20 cellular contexts compared by ENCODE assay signal in genomic region chr18:13415736-13416135, GRCh38.
"Had no signal": no experiment of that assay in that cellular context is flagged by ENCODE, and none has a peak within 500 bp of the region (broad histone marks: within the 10 kb centered on the region; RNA-seq: fewer than 3 reads in every experiment).

No MANE protein-coding gene starts in this region.

- H3K9me3 ChIP-seq: right lobe of liver had no signal

- H3K27ac ChIP-seq: brain microvascular endothelial cell, epithelial cell of prostate, hepatocyte, SK-N-MC had no signal

- DNase-seq: activated CD4-positive, alpha-beta T cell treated with anti-CD3 and anti-CD28 coated beads, Interleukin-2, amount 50 U/mL, for 48 hours; activated CD4-positive, CD25-positive, alpha-beta regulatory T cell treated with anti-CD3 and anti-CD28 coated beads, Interleukin-2, amount 50 U/mL, for 72 hours; activated gamma-delta T cell; activated T-cell treated with anti-CD3 and anti-CD28 coated beads, Interleukin-2, amount 50 U/mL, for 72 hours; amygdala; brain microvascular endothelial cell; cerebellar nuclear complex; effector memory CD8-positive, alpha-beta T cell; islet precursor cell; mucosa of descending colon; nucleus accumbens; right lobe of liver; T1000 had no signal

- H3K27ac Mint-ChIP-seq: activated naive CD4-positive, alpha-beta T cell treated with anti-CD3 and anti-CD28 coated beads, Interleukin-2, amount 50 U/mL, for 72 hours; activated T-cell treated with anti-CD3 and anti-CD28 coated beads, Interleukin-2, amount 50 U/mL, for 72 hours; effector memory CD8-positive, alpha-beta T cell had no signal

- H3K27me3 Mint-ChIP-seq: effector memory CD8-positive, alpha-beta T cell; naive thymus-derived CD8-positive, alpha-beta T cell had no signal

- H3K4me3 Mint-ChIP-seq: effector memory CD8-positive, alpha-beta T cell had no signal

- ATAC-seq: effector memory CD8-positive, alpha-beta T cell; left lobe of liver; mucosa of descending colon had no signal

- H3K36me3 ChIP-seq: brain microvascular endothelial cell had no signal

- H3K27me3 ChIP-seq: brain microvascular endothelial cell, hepatocyte, right lobe of liver had no signal

- H3K4me3 ChIP-seq: hepatocyte, mucosa of descending colon, right lobe of liver, SK-N-MC, smooth muscle cell had no signal
